Comparison of ENCODE assay signal across 1 cellular context in the genomic region with DNA sequence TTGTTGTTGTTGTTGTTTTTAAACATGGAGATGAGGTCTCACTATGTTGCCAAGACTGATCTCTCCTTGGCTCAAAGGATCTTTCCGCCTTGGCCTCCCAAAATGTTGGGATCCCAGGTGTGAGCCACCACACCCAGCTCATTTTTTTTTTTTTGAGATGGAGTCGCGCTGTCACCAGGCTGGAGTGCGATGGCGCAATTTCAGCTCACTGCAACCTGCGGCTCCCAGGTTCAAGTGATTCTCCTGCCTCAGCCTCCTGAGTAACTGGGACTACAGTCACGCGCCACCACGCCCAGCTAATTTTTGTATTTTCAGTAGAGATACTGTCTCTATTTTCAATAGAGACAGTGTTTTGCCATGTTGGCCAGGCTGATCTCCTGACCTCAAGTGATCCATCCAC.
TF ChIP-seq lines count a peak whose summit lies in the region.

No MANE protein-coding gene starts in this region.

TF ChIP-seq in K562, 482 proteins besides CTCF, POLR2A, EP300 and RAD21:
- TF ChIP-seq, protein P1, sequence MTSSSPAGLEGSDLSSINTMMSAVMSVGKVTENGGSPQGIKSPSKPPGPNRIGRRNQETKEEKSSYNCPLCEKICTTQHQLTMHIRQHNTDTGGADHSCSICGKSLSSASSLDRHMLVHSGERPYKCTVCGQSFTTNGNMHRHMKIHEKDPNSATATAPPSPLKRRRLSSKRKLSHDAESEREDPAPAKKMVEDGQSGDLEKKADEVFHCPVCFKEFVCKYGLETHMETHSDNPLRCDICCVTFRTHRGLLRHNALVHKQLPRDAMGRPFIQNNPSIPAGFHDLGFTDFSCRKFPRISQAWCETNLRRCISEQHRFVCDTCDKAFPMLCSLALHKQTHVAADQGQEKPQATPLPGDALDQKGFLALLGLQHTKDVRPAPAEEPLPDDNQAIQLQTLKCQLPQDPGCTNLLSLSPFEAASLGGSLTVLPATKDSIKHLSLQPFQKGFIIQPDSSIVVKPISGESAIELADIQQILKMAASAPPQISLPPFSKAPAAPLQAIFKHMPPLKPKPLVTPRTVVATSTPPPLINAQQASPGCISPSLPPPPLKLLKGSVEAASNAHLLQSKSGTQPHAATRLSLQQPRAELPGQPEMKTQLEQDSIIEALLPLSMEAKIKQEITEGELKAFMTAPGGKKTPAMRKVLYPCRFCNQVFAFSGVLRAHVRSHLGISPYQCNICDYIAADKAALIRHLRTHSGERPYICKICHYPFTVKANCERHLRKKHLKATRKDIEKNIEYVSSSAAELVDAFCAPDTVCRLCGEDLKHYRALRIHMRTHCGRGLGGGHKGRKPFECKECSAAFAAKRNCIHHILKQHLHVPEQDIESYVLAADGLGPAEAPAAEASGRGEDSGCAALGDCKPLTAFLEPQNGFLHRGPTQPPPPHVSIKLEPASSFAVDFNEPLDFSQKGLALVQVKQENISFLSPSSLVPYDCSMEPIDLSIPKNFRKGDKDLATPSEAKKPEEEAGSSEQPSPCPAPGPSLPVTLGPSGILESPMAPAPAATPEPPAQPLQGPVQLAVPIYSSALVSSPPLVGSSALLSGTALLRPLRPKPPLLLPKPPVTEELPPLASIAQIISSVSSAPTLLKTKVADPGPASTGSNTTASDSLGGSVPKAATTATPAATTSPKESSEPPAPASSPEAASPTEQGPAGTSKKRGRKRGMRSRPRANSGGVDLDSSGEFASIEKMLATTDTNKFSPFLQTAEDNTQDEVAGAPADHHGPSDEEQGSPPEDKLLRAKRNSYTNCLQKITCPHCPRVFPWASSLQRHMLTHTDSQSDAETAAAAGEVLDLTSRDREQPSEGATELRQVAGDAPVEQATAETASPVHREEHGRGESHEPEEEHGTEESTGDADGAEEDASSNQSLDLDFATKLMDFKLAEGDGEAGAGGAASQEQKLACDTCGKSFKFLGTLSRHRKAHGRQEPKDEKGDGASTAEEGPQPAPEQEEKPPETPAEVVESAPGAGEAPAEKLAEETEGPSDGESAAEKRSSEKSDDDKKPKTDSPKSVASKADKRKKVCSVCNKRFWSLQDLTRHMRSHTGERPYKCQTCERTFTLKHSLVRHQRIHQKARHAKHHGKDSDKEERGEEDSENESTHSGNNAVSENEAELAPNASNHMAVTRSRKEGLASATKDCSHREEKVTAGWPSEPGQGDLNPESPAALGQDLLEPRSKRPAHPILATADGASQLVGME (CRISPR knock-in tag; IDR thresholded peaks at IDR 0.05): no peak
- TF ChIP-seq NFE2 (IDR thresholded peaks at IDR 0.05; ENCODE audit: low read depth) (no peak), FOXK1 (CRISPR knock-in tag; IDR thresholded peaks at IDR 0.05; ENCODE audit: borderline replicate concordance) (no peak), PCBP2 (IDR thresholded peaks at IDR 0.05; ENCODE audit: low read depth, low read length, poor library complexity, severe bottlenecking) (no peak), CEBPB (tag; IDR thresholded peaks at IDR 0.05) (peak; percentile 33; the same call in 1 of the 2 replicates)
- TF ChIP-seq, protein P2, sequence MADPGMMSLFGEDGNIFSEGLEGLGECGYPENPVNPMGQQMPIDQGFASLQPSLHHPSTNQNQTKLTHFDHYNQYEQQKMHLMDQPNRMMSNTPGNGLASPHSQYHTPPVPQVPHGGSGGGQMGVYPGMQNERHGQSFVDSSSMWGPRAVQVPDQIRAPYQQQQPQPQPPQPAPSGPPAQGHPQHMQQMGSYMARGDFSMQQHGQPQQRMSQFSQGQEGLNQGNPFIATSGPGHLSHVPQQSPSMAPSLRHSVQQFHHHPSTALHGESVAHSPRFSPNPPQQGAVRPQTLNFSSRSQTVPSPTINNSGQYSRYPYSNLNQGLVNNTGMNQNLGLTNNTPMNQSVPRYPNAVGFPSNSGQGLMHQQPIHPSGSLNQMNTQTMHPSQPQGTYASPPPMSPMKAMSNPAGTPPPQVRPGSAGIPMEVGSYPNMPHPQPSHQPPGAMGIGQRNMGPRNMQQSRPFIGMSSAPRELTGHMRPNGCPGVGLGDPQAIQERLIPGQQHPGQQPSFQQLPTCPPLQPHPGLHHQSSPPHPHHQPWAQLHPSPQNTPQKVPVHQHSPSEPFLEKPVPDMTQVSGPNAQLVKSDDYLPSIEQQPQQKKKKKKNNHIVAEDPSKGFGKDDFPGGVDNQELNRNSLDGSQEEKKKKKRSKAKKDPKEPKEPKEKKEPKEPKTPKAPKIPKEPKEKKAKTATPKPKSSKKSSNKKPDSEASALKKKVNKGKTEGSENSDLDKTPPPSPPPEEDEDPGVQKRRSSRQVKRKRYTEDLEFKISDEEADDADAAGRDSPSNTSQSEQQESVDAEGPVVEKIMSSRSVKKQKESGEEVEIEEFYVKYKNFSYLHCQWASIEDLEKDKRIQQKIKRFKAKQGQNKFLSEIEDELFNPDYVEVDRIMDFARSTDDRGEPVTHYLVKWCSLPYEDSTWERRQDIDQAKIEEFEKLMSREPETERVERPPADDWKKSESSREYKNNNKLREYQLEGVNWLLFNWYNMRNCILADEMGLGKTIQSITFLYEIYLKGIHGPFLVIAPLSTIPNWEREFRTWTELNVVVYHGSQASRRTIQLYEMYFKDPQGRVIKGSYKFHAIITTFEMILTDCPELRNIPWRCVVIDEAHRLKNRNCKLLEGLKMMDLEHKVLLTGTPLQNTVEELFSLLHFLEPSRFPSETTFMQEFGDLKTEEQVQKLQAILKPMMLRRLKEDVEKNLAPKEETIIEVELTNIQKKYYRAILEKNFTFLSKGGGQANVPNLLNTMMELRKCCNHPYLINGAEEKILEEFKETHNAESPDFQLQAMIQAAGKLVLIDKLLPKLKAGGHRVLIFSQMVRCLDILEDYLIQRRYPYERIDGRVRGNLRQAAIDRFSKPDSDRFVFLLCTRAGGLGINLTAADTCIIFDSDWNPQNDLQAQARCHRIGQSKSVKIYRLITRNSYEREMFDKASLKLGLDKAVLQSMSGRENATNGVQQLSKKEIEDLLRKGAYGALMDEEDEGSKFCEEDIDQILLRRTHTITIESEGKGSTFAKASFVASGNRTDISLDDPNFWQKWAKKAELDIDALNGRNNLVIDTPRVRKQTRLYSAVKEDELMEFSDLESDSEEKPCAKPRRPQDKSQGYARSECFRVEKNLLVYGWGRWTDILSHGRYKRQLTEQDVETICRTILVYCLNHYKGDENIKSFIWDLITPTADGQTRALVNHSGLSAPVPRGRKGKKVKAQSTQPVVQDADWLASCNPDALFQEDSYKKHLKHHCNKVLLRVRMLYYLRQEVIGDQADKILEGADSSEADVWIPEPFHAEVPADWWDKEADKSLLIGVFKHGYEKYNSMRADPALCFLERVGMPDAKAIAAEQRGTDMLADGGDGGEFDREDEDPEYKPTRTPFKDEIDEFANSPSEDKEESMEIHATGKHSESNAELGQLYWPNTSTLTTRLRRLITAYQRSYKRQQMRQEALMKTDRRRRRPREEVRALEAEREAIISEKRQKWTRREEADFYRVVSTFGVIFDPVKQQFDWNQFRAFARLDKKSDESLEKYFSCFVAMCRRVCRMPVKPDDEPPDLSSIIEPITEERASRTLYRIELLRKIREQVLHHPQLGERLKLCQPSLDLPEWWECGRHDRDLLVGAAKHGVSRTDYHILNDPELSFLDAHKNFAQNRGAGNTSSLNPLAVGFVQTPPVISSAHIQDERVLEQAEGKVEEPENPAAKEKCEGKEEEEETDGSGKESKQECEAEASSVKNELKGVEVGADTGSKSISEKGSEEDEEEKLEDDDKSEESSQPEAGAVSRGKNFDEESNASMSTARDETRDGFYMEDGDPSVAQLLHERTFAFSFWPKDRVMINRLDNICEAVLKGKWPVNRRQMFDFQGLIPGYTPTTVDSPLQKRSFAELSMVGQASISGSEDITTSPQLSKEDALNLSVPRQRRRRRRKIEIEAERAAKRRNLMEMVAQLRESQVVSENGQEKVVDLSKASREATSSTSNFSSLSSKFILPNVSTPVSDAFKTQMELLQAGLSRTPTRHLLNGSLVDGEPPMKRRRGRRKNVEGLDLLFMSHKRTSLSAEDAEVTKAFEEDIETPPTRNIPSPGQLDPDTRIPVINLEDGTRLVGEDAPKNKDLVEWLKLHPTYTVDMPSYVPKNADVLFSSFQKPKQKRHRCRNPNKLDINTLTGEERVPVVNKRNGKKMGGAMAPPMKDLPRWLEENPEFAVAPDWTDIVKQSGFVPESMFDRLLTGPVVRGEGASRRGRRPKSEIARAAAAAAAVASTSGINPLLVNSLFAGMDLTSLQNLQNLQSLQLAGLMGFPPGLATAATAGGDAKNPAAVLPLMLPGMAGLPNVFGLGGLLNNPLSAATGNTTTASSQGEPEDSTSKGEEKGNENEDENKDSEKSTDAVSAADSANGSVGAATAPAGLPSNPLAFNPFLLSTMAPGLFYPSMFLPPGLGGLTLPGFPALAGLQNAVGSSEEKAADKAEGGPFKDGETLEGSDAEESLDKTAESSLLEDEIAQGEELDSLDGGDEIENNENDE (IDR thresholded peaks at IDR 0.05; ENCODE audit: low read depth, low read length): no peak
- TF ChIP-seq, protein P3, sequence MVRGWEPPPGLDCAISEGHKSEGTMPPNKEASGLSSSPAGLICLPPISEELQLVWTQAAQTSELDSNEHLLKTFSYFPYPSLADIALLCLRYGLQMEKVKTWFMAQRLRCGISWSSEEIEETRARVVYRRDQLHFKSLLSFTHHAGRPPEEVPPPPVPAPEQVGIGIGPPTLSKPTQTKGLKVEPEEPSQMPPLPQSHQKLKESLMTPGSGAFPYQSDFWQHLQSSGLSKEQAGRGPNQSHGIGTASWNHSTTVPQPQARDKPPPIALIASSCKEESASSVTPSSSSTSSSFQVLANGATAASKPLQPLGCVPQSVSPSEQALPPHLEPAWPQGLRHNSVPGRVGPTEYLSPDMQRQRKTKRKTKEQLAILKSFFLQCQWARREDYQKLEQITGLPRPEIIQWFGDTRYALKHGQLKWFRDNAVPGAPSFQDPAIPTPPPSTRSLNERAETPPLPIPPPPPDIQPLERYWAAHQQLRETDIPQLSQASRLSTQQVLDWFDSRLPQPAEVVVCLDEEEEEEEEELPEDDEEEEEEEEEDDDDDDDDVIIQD (CRISPR knock-in tag; IDR thresholded peaks at IDR 0.05): no peak
- TF ChIP-seq, protein P4, sequence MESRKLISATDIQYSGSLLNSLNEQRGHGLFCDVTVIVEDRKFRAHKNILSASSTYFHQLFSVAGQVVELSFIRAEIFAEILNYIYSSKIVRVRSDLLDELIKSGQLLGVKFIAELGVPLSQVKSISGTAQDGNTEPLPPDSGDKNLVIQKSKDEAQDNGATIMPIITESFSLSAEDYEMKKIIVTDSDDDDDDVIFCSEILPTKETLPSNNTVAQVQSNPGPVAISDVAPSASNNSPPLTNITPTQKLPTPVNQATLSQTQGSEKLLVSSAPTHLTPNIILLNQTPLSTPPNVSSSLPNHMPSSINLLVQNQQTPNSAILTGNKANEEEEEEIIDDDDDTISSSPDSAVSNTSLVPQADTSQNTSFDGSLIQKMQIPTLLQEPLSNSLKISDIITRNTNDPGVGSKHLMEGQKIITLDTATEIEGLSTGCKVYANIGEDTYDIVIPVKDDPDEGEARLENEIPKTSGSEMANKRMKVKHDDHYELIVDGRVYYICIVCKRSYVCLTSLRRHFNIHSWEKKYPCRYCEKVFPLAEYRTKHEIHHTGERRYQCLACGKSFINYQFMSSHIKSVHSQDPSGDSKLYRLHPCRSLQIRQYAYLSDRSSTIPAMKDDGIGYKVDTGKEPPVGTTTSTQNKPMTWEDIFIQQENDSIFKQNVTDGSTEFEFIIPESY (CRISPR knock-in tag; IDR thresholded peaks at IDR 0.05): peak; percentile 68; the same call in 1 of the 2 replicates
